Comparison of ENCODE assay signal across 8 cellular contexts in genomic region chr12:19129486-19130223, GRCh38. TPM values are rescaled to one million over a fixed set of nuclear protein-coding genes. Genes with fewer than 3 reads are reported as not detected.
DNase-seq lines count a peak whose midpoint lies in the region; ATAC-seq and TF ChIP-seq lines count a peak whose summit lies in the region.

PLEKHA5 (plus strand) TSS chr12:19129733; CDS start chr12:19129800, 67 bp downstream.

- H3K9me3 ChIP-seq in MM.1S (replicated peaks; ENCODE audit: insufficient read depth, low read length): no peaks in the 10 kb centered on the region
- no peaks in the 10 kb centered on the region for H3K9me3 ChIP-seq in mammary epithelial cell (replicated peaks; ENCODE audit: insufficient read depth, low read length)
- peaks cover 7% of the 10 kb centered on the region for H3K9me3 ChIP-seq in iPS-15b (ENCODE audit: control insufficient read depth, insufficient read depth, low read length)

- H2AFZ ChIP-seq in MM.1S (ENCODE audit: low read length) (peak within 1 kb of the TSS; percentile 88), mammary epithelial cell (ENCODE audit: low read depth, low read length) (peak within 1 kb of the TSS; percentile 59)

- no TSS peak for BruUV-seq in mammary epithelial cell (replicated peaks; lab: Mats Ljungman, UMichigan)

- H3F3A ChIP-seq in MM.1S (ENCODE audit: insufficient read depth, low read length): peaks cover 21% of the 10 kb centered on the region

- H4K20me1 ChIP-seq in MM.1S (ENCODE audit: insufficient read depth, low read length) (no peaks in the 10 kb centered on the region), mammary epithelial cell (ENCODE audit: insufficient read depth, low read length) (no peaks in the 10 kb centered on the region)

- DNase-seq in activated gamma-delta T cell treated with Interleukin-2 at 50 U/mL for 16 hours: peak; percentile 24
- DNase-seq in activated gamma-delta T cell (lab: John Stamatoyannopoulos, UW): no peak
- DNase-seq in MM.1S: peak; percentile 66
- peak; percentile 63 for DNase-seq in mammary epithelial cell
- peak; percentile 69 for DNase-seq in retina

- H3K4me1 Mint-ChIP-seq in T-helper 1 cell treated with Interleukin-12 subunit alpha and Interleukin-12 subunit beta and Interleukin-4 antibody, amounts not matched to agents 30 μg/mL and 1 μg/mL, for 36 hours (ENCODE audit: low read depth): peaks cover 18% of the 10 kb centered on the region

- 0% methylated on average over 2 of the region's 103 CpGs for WGBS in mammary epithelial cell (ENCODE audit: low coverage, missing lambda C conversion rate)

- H3K9ac ChIP-seq in MM.1S (ENCODE audit: low read length) (peak within 1 kb of the TSS; percentile 62; the same call in 1 of the 2 replicates), mammary epithelial cell (ENCODE audit: insufficient read depth, low read length) (peak within 1 kb of the TSS; percentile 92), iPS-15b (ENCODE audit: low read depth, low read length) (peak within 1 kb of the TSS; percentile 88)

- no peaks in the 10 kb centered on the region for H3K36me3 ChIP-seq in MM.1S (replicated peaks; ENCODE audit: insufficient read depth, low read length)
- no peaks in the 10 kb centered on the region for H3K36me3 ChIP-seq in mammary epithelial cell (ENCODE audit: insufficient read depth, low read length)
- no peaks in the 10 kb centered on the region for H3K36me3 ChIP-seq in iPS-15b (ENCODE audit: control insufficient read depth, insufficient read depth, low read length)

- H3K9me3 Mint-ChIP-seq in T-helper 1 cell treated with Interleukin-12 subunit alpha and Interleukin-12 subunit beta and Interleukin-4 antibody, amounts not matched to agents 30 μg/mL and 1 μg/mL, for 36 hours: peaks cover 18% of the 10 kb centered on the region

- no peak within 1 kb of the TSS for H3K27ac Mint-ChIP-seq in T-helper 1 cell treated with Interleukin-12 subunit alpha and Interleukin-12 subunit beta and Interleukin-4 antibody, amounts not matched to agents 30 μg/mL and 1 μg/mL, for 36 hours

- H3K4me1 ChIP-seq in MM.1S (ENCODE audit: low read length) (0 out of 2 replicates have a peak, but pooled peaks cover 8% of the 10 kb centered on the region), mammary epithelial cell (ENCODE audit: insufficient read depth, low read length) (peaks cover 13% of the 10 kb centered on the region), iPS-15b (ENCODE audit: control insufficient read depth, insufficient read depth, low read length) (peaks cover 19% of the 10 kb centered on the region)

- H3K4me3 Mint-ChIP-seq in T-helper 1 cell treated with Interleukin-12 subunit alpha and Interleukin-12 subunit beta and Interleukin-4 antibody, amounts not matched to agents 30 μg/mL and 1 μg/mL, for 36 hours: peak within 1 kb of the TSS; percentile 75

- H3K36me3 Mint-ChIP-seq in T-helper 1 cell treated with Interleukin-12 subunit alpha and Interleukin-12 subunit beta and Interleukin-4 antibody, amounts not matched to agents 30 μg/mL and 1 μg/mL, for 36 hours (ENCODE audit: low read depth): peaks cover 3% of the 10 kb centered on the region

- no peaks in the 10 kb centered on the region for H3K9me2 ChIP-seq in MM.1S (replicated peaks; ENCODE audit: insufficient read depth, low read length)

- peak within 1 kb of the TSS; percentile 97 for H3K4me2 ChIP-seq in MM.1S (ENCODE audit: low read depth, low read length)
- peak within 1 kb of the TSS; percentile 96 for H3K4me2 ChIP-seq in mammary epithelial cell (ENCODE audit: insufficient read depth, low read depth, low read length)

- CTCF ChIA-PET in mammary epithelial cell (lab: Charles Lee; ENCODE audit: low non-redundant PET): no interaction called here

- dilution Hi-C loops in mammary epithelial cell (cut with HindIII; ENCODE audit: low sequenced_read_pairs): no loop called here

- in situ Hi-C loops in mammary epithelial cell (cut with MboI; ENCODE audit: low sequenced_read_pairs in 2 of 2): loop anchor here in 1 of 2 donors (25.0 kb wide), 1 partner anchor 267 kb away; no protein-coding TSS in a partner anchor

- H3K4me3 ChIP-seq in MM.1S (ENCODE audit: low read length) (peak within 1 kb of the TSS; percentile 83), mammary epithelial cell (replicated peaks in 1 of 3; ENCODE audit: insufficient read depth in 1 of 3, low read depth in 2 of 3, low read length in 3 of 3) (peak within 1 kb of the TSS; percentile 66 to 96 (median 67)), iPS-15b (ENCODE audit: low read depth, low read length) (peak within 1 kb of the TSS; percentile 89)

- TF ChIP-seq CTCF in MM.1S (IDR thresholded peaks at IDR 0.05; ENCODE audit: low read length) (peak; percentile 25), mammary epithelial cell (conservative IDR thresholded peaks at IDR 0.05 in 1 of 2, IDR thresholded peaks at IDR 0.05 in 1 of 2; ENCODE audit: extremely low read depth in 1 of 2, insufficient read depth in 1 of 2, low read depth in 1 of 2, low read length in 2 of 2) (peak in 1 of 2 donors; percentile 55)

- no peak for ATAC-seq in HG02571 (IDR thresholded peaks at IDR 0.05; ENCODE audit: unreplicated experiment)

- peaks cover 54% of the 10 kb centered on the region for H3K27me3 Mint-ChIP-seq in T-helper 1 cell treated with Interleukin-12 subunit alpha and Interleukin-12 subunit beta and Interleukin-4 antibody, amounts not matched to agents 30 μg/mL and 1 μg/mL, for 36 hours (ENCODE audit: low read depth)

- H3K27ac ChIP-seq in MM.1S (ENCODE audit: low read length) (no peak within 1 kb of the TSS), mammary epithelial cell (ENCODE audit: insufficient read depth, low read depth, low read length) (peak within 1 kb of the TSS; percentile 78)

- H3K27me3 ChIP-seq in MM.1S (replicated peaks; ENCODE audit: insufficient read depth, low read length) (no peaks in the 10 kb centered on the region), mammary epithelial cell (ENCODE audit: insufficient read depth, low read length) (no peaks in the 10 kb centered on the region), iPS-15b (ENCODE audit: control insufficient read depth, insufficient read depth, low read length) (no peaks in the 10 kb centered on the region)

- intact Hi-C loops in mammary epithelial cell (cut with micrococcal nuclease): loop anchor here (1.0 to 10.0 kb wide), 8 partner anchors 33 to 865 kb away; partner anchors contain the start of gene PIK3C2G

- H3K79me2 ChIP-seq in MM.1S (ENCODE audit: low read length): peaks cover 6% of the 10 kb centered on the region; the same call in 1 of the 2 replicates
- peaks cover 46% of the 10 kb centered on the region for H3K79me2 ChIP-seq in mammary epithelial cell (ENCODE audit: insufficient read depth, low read length)

RNA-seq across cellular contexts. Expression of gene PLEKHA5, which starts in this region (rescaled TPM):
- 10 to 100 TPM; 54.3 to 76.5 TPM for total RNA-seq in mammary epithelial cell
- polyA plus RNA-seq in mammary epithelial cell: 10.9 TPM
- polyA minus RNA-seq in mammary epithelial cell: 35.2 TPM
